In genomic region chr7:24069751-24070150, GRCh38 we compare ENCODE assay signal across 26 cellular contexts.
"Had no signal": no experiment of that assay in that cellular context is flagged by ENCODE, and none has a peak within 500 bp of the region (broad histone marks: within the 10 kb centered on the region; RNA-seq: fewer than 3 reads in every experiment).

No MANE protein-coding gene starts in this region.

- H3K9me3 ChIP-seq: ascending aorta, colonic mucosa had no signal

- H3K4me1 ChIP-seq: ascending aorta, colonic mucosa had no signal

- H3K36me3 ChIP-seq: ascending aorta, cardiac muscle cell, colonic mucosa, WERI-Rb-1 had no signal

- H3K4me3 ChIP-seq: ascending aorta, cardiac muscle cell, colonic mucosa, SK-N-MC had no signal

- DNase-seq: activated CD4-positive, alpha-beta T cell treated with anti-CD3 and anti-CD28 coated beads for 1 hour; activated CD4-positive, alpha-beta T cell treated with anti-CD3 and anti-CD28 coated beads for 48 hours; activated CD4-positive, CD25-positive, alpha-beta regulatory T cell; activated CD8-positive, alpha-beta T cell treated with anti-CD3 and anti-CD28 coated beads for 36 hours; activated gamma-delta T cell; activated naive CD4-positive, alpha-beta T cell treated with Interleukin-2 at 50 U/mL for 16 hours; activated naive CD8-positive, alpha-beta T cell treated with anti-CD3 and anti-CD28 coated beads, Interleukin-2, amount 10 ng/mL, durations not matched to agents 7 days and 5 days; activated T-cell treated with anti-CD3 and anti-CD28 coated beads, Interleukin-2, amount 50 U/mL, for 24 hours; amygdala; colonic mucosa; Kasumi-1; KG1; NCI-H1105 treated with DMSO at 0.1 percent for 48 hours; NCI-H1436; NCI-H187 treated with DMSO at 0.1 percent for 48 hours; NCI-H2107; NCI-H226; NCI-H446 treated with DMSO at 0.1 percent for 48 hours; NCI-H524; OCI-M1; Right ventricle myocardium superior; T1000; WERI-Rb-1 had no signal

- H3K27ac ChIP-seq: ascending aorta, cardiac muscle cell, colonic mucosa, SK-N-MC, WERI-Rb-1 had no signal

- H3K27me3 ChIP-seq: ascending aorta, cardiac muscle cell, colonic mucosa had no signal
